In the genomic region with DNA sequence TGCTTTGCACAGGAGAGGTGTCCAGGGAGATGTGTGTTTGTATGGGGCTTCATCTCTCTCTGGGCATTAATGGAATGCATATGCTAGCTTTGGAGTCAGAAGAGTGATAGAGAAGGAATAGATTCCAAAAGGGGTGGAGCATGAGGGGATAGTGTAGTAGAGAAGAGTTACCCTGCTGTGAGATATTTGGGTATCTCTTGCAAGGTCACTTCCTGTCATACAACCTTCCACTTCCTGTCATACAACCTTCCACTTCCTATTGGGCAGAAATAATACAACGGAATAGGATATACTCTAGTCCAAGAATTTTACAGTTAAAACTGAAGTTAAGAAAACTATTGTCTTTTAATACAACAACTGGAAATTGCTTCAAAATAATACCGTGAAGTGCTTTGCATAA, we compare ENCODE assay signal across 30 cellular contexts.
"Had no signal": no experiment of that assay in that cellular context is flagged by ENCODE, and none has a peak within 500 bp of the region (broad histone marks: within the 10 kb centered on the region; RNA-seq: fewer than 3 reads in every experiment).

No MANE protein-coding gene starts in this region.

- H3K4me3 Mint-ChIP-seq: activated CD8-positive, alpha-beta T cell treated with anti-CD3 and anti-CD28 coated beads, Interleukin-2, amount 10 ng/mL, durations not matched to agents 7 days and 5 days; activated naive CD4-positive, alpha-beta T cell treated with anti-CD3 and anti-CD28 coated beads for 36 hours; activated T-cell treated with anti-CD3 and anti-CD28 coated beads, Interleukin-2, amount 50 U/mL, for 4 hours; activated T-helper 17 cell treated with anti-CD3 and anti-CD28 coated beads, Interleukin-2, amount 50 U/mL, for 72 hours; central memory CD8-positive, alpha-beta T cell; T-cell; WTC11 had no signal

- H3K4me3 ChIP-seq: ascending aorta, body of pancreas, MG63, SK-N-MC had no signal

- H3K36me3 Mint-ChIP-seq: T-cell, WTC11 had no signal

- H3K27me3 Mint-ChIP-seq: central memory CD8-positive, alpha-beta T cell; T-cell had no signal

- H3K4me1 ChIP-seq: ascending aorta, body of pancreas had no signal

- ATAC-seq: activated CD8-positive, alpha-beta T cell treated with anti-CD3 and anti-CD28 coated beads, Interleukin-2, amount 10 ng/mL, durations not matched to agents 7 days and 5 days; activated T-cell treated with anti-CD3 and anti-CD28 coated beads, Interleukin-2, amount 50 U/mL, for 4 hours; activated T-helper 17 cell treated with anti-CD3 and anti-CD28 coated beads, Interleukin-2, amount 50 U/mL, for 72 hours; body of pancreas; Panc1; Right ventricle myocardium inferior; T-cell; WTC11 had no signal

- H3K36me3 ChIP-seq: ascending aorta, MG63 had no signal

- H3K9me3 Mint-ChIP-seq: activated naive CD4-positive, alpha-beta T cell treated with anti-CD3 and anti-CD28 coated beads for 36 hours; activated T-helper 17 cell treated with anti-CD3 and anti-CD28 coated beads, Interleukin-2, amount 50 U/mL, for 72 hours; central memory CD8-positive, alpha-beta T cell; WTC11 had no signal

- H3K9me3 ChIP-seq: ascending aorta, body of pancreas, MG63 had no signal

- H3K27ac Mint-ChIP-seq: activated CD8-positive, alpha-beta T cell treated with anti-CD3 and anti-CD28 coated beads, Interleukin-2, amount 10 ng/mL, durations not matched to agents 7 days and 5 days; activated naive CD4-positive, alpha-beta T cell treated with anti-CD3 and anti-CD28 coated beads for 36 hours; activated T-helper 17 cell treated with anti-CD3 and anti-CD28 coated beads, Interleukin-2, amount 50 U/mL, for 72 hours; T-cell; WTC11 had no signal

- DNase-seq: activated CD4-positive, alpha-beta T cell treated with anti-CD3 and anti-CD28 coated beads for 48 hours; activated CD4-positive, alpha-beta T cell treated with anti-CD3 and anti-CD28 coated beads, Interleukin-2, amount 50 U/mL, for 4 hours; activated CD4-positive, CD25-positive, alpha-beta regulatory T cell treated with anti-CD3 and anti-CD28 coated beads, Interleukin-2, amount 50 U/mL, for 72 hours; activated CD8-positive, alpha-beta T cell treated with anti-CD3 and anti-CD28 coated beads, Interleukin-2, amount 10 ng/mL, durations not matched to agents 7 days and 5 days; activated gamma-delta T cell; activated naive CD4-positive, alpha-beta T cell treated with anti-CD3 and anti-CD28 coated beads for 36 hours; activated T-cell treated with anti-CD3 and anti-CD28 coated beads, Interleukin-2, amount 50 U/mL, for 4 hours; amniotic stem cell; body of pancreas; KG1; MG63; NCI-H1105; NCI-H1436 treated with DMSO at 0.1 percent for 48 hours; NCI-H187; NCI-H2081; NCI-H510A treated with DMSO at 0.1 percent for 48 hours; NCI-H69; NK-92 treated with Interleukin-12 subunit alpha and Interleukin-12 subunit beta, amount 100 ng/mL, for 24 hours; OCI-M1; RPMI8226; T-cell; T-helper 2 cell; T1000 had no signal

- H3K27me3 ChIP-seq: ascending aorta, body of pancreas, MG63 had no signal

- H3K27ac ChIP-seq: ascending aorta, body of pancreas, SK-N-MC had no signal
